In the genomic region with DNA sequence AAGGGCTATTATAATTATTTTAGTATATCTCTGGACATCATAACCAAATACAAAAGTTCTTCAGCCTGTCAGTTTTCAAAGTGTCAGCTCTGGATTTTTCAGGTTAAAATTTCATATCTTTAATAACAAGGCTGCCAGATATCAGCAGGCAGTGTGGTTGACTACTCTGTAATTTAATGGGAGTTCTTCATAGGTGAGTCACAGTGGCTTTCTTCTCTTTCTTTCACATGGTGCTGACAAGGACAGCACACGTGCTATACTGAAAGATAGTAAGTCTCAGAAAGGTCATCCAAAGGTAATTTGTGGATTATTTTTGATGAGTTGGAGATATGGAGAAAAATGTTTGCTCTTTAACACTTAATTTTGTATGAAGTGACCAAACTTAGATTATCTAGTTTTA, we compare ENCODE assay signal across 1 cellular context.
TF ChIP-seq lines count a peak whose summit lies in the region.

No MANE protein-coding gene starts in this region.

TF ChIP-seq in K562, 482 proteins besides CTCF, POLR2A, EP300 and RAD21 (continued from another document and continues in another):
- TF ChIP-seq, protein P1, sequence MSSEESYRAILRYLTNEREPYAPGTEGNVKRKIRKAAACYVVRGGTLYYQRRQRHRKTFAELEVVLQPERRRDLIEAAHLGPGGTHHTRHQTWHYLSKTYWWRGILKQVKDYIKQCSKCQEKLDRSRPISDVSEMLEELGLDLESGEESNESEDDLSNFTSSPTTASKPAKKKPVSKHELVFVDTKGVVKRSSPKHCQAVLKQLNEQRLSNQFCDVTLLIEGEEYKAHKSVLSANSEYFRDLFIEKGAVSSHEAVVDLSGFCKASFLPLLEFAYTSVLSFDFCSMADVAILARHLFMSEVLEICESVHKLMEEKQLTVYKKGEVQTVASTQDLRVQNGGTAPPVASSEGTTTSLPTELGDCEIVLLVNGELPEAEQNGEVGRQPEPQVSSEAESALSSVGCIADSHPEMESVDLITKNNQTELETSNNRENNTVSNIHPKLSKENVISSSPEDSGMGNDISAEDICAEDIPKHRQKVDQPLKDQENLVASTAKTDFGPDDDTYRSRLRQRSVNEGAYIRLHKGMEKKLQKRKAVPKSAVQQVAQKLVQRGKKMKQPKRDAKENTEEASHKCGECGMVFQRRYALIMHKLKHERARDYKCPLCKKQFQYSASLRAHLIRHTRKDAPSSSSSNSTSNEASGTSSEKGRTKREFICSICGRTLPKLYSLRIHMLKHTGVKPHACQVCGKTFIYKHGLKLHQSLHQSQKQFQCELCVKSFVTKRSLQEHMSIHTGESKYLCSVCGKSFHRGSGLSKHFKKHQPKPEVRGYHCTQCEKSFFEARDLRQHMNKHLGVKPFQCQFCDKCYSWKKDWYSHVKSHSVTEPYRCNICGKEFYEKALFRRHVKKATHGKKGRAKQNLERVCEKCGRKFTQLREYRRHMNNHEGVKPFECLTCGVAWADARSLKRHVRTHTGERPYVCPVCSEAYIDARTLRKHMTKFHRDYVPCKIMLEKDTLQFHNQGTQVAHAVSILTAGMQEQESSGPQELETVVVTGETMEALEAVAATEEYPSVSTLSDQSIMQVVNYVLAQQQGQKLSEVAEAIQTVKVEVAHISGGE (CRISPR knock-in tag; IDR thresholded peaks at IDR 0.05) = no peak
- TF ChIP-seq MIER1 (IDR thresholded peaks at IDR 0.05; ENCODE audit: low read depth) (peak; percentile 35; the same call in 1 of the 2 replicates), ZNF282 (CRISPR knock-in tag; IDR thresholded peaks at IDR 0.05) (no peak), HDAC8 (tag; IDR thresholded peaks at IDR 0.05) (no peak), ZNF668 (CRISPR knock-in tag; IDR thresholded peaks at IDR 0.05) (no peak), MBD2 (IDR thresholded peaks at IDR 0.05; ENCODE audit: borderline replicate concordance, low read depth) (no peak), PURB (CRISPR knock-in tag; IDR thresholded peaks at IDR 0.05; ENCODE audit: low read depth) (no peak), TBP (optimal IDR thresholded peaks at IDR 0.05; ENCODE audit: low read depth, low read length) (no peak), KDM1A (IDR thresholded peaks at IDR 0.05) (0 out of 4 replicates have a peak, but pooled peaks of 1 of the 2 experiments have one; percentile 8), CHD4 (IDR thresholded peaks at IDR 0.05; ENCODE audit: insufficient read depth, insufficient replicate concordance, low read depth, low read length, poor library complexity, severe bottlenecking) (no peak), ZNF146 (CRISPR knock-in tag; IDR thresholded peaks at IDR 0.05; ENCODE audit: unreplicated experiment) (no peak), KLF16 (IDR thresholded peaks at IDR 0.05) (0 out of 2 replicates have a peak, but pooled peaks have one; percentile 27), XRCC3 (IDR thresholded peaks at IDR 0.05) (no peak), CBX8 (IDR thresholded peaks at IDR 0.05; ENCODE audit: borderline replicate concordance, extremely low read depth, low read depth, low read length, poor library complexity, severe bottlenecking) (no peak), ZNF436 (CRISPR knock-in tag; IDR thresholded peaks at IDR 0.05) (no peak), TRIM28 (IDR thresholded peaks at IDR 0.05) (no peak), TAL1 (IDR thresholded peaks at IDR 0.05) (no peak), SNRNP70 (optimal IDR thresholded peaks at IDR 0.05; ENCODE audit: low read depth, low read length) (no peak), ZNF551 (CRISPR knock-in tag; IDR thresholded peaks at IDR 0.05) (no peak), TFAM (CRISPR knock-in tag; conservative IDR thresholded peaks at IDR 0.05) (no peak), HDAC3 (IDR thresholded peaks at IDR 0.05; ENCODE audit: borderline replicate concordance, partially characterized antibody) (no peak), MYC (IDR thresholded peaks at IDR 0.05; ENCODE audit: low read depth, low read length) (peak; percentile 25; the same call in 1 of the 2 replicates), MYC (CRISPR knock-in tag; IDR thresholded peaks at IDR 0.05; ENCODE audit: borderline replicate concordance, low read depth) (no peak), PHTF2 (CRISPR knock-in tag; IDR thresholded peaks at IDR 0.05) (no peak), SREBF1 (IDR thresholded peaks at IDR 0.05; ENCODE audit: borderline replicate concordance, low read depth, low read length) (no peak), MTA1 (IDR thresholded peaks at IDR 0.05; ENCODE audit: borderline replicate concordance) (no peak)
- TF ChIP-seq, protein P2, sequence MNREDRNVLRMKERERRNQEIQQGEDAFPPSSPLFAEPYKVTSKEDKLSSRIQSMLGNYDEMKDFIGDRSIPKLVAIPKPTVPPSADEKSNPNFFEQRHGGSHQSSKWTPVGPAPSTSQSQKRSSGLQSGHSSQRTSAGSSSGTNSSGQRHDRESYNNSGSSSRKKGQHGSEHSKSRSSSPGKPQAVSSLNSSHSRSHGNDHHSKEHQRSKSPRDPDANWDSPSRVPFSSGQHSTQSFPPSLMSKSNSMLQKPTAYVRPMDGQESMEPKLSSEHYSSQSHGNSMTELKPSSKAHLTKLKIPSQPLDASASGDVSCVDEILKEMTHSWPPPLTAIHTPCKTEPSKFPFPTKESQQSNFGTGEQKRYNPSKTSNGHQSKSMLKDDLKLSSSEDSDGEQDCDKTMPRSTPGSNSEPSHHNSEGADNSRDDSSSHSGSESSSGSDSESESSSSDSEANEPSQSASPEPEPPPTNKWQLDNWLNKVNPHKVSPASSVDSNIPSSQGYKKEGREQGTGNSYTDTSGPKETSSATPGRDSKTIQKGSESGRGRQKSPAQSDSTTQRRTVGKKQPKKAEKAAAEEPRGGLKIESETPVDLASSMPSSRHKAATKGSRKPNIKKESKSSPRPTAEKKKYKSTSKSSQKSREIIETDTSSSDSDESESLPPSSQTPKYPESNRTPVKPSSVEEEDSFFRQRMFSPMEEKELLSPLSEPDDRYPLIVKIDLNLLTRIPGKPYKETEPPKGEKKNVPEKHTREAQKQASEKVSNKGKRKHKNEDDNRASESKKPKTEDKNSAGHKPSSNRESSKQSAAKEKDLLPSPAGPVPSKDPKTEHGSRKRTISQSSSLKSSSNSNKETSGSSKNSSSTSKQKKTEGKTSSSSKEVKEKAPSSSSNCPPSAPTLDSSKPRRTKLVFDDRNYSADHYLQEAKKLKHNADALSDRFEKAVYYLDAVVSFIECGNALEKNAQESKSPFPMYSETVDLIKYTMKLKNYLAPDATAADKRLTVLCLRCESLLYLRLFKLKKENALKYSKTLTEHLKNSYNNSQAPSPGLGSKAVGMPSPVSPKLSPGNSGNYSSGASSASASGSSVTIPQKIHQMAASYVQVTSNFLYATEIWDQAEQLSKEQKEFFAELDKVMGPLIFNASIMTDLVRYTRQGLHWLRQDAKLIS (CRISPR knock-in tag; IDR thresholded peaks at IDR 0.05) = no peak
- TF ChIP-seq, protein P3, sequence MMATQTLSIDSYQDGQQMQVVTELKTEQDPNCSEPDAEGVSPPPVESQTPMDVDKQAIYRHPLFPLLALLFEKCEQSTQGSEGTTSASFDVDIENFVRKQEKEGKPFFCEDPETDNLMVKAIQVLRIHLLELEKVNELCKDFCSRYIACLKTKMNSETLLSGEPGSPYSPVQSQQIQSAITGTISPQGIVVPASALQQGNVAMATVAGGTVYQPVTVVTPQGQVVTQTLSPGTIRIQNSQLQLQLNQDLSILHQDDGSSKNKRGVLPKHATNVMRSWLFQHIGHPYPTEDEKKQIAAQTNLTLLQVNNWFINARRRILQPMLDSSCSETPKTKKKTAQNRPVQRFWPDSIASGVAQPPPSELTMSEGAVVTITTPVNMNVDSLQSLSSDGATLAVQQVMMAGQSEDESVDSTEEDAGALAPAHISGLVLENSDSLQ (IDR thresholded peaks at IDR 0.05) = peak; percentile 13; the same call in 1 of the 2 replicates
- TF ChIP-seq, protein P4, sequence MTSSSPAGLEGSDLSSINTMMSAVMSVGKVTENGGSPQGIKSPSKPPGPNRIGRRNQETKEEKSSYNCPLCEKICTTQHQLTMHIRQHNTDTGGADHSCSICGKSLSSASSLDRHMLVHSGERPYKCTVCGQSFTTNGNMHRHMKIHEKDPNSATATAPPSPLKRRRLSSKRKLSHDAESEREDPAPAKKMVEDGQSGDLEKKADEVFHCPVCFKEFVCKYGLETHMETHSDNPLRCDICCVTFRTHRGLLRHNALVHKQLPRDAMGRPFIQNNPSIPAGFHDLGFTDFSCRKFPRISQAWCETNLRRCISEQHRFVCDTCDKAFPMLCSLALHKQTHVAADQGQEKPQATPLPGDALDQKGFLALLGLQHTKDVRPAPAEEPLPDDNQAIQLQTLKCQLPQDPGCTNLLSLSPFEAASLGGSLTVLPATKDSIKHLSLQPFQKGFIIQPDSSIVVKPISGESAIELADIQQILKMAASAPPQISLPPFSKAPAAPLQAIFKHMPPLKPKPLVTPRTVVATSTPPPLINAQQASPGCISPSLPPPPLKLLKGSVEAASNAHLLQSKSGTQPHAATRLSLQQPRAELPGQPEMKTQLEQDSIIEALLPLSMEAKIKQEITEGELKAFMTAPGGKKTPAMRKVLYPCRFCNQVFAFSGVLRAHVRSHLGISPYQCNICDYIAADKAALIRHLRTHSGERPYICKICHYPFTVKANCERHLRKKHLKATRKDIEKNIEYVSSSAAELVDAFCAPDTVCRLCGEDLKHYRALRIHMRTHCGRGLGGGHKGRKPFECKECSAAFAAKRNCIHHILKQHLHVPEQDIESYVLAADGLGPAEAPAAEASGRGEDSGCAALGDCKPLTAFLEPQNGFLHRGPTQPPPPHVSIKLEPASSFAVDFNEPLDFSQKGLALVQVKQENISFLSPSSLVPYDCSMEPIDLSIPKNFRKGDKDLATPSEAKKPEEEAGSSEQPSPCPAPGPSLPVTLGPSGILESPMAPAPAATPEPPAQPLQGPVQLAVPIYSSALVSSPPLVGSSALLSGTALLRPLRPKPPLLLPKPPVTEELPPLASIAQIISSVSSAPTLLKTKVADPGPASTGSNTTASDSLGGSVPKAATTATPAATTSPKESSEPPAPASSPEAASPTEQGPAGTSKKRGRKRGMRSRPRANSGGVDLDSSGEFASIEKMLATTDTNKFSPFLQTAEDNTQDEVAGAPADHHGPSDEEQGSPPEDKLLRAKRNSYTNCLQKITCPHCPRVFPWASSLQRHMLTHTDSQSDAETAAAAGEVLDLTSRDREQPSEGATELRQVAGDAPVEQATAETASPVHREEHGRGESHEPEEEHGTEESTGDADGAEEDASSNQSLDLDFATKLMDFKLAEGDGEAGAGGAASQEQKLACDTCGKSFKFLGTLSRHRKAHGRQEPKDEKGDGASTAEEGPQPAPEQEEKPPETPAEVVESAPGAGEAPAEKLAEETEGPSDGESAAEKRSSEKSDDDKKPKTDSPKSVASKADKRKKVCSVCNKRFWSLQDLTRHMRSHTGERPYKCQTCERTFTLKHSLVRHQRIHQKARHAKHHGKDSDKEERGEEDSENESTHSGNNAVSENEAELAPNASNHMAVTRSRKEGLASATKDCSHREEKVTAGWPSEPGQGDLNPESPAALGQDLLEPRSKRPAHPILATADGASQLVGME (CRISPR knock-in tag; IDR thresholded peaks at IDR 0.05) = no peak
- TF ChIP-seq, protein P5, sequence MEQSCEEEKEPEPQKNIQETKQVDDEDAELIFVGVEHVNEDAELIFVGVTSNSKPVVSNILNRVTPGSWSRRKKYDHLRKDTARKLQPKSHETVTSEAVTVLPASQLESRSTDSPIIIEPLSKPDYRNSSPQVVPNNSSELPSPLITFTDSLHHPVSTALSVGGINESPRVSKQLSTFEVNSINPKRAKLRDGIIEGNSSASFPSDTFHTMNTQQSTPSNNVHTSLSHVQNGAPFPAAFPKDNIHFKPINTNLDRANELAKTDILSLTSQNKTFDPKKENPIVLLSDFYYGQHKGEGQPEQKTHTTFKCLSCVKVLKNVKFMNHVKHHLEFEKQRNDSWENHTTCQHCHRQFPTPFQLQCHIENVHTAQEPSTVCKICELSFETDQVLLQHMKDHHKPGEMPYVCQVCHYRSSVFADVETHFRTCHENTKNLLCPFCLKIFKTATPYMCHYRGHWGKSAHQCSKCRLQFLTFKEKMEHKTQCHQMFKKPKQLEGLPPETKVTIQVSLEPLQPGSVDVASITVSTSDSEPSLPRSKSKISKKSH (CRISPR knock-in tag; IDR thresholded peaks at IDR 0.05) = no peak
- TF ChIP-seq, protein P6, sequence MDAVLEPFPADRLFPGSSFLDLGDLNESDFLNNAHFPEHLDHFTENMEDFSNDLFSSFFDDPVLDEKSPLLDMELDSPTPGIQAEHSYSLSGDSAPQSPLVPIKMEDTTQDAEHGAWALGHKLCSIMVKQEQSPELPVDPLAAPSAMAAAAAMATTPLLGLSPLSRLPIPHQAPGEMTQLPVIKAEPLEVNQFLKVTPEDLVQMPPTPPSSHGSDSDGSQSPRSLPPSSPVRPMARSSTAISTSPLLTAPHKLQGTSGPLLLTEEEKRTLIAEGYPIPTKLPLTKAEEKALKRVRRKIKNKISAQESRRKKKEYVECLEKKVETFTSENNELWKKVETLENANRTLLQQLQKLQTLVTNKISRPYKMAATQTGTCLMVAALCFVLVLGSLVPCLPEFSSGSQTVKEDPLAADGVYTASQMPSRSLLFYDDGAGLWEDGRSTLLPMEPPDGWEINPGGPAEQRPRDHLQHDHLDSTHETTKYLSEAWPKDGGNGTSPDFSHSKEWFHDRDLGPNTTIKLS (IDR thresholded peaks at IDR 0.05; ENCODE audit: borderline replicate concordance, low read depth) = no peak
- TF ChIP-seq, protein P7, sequence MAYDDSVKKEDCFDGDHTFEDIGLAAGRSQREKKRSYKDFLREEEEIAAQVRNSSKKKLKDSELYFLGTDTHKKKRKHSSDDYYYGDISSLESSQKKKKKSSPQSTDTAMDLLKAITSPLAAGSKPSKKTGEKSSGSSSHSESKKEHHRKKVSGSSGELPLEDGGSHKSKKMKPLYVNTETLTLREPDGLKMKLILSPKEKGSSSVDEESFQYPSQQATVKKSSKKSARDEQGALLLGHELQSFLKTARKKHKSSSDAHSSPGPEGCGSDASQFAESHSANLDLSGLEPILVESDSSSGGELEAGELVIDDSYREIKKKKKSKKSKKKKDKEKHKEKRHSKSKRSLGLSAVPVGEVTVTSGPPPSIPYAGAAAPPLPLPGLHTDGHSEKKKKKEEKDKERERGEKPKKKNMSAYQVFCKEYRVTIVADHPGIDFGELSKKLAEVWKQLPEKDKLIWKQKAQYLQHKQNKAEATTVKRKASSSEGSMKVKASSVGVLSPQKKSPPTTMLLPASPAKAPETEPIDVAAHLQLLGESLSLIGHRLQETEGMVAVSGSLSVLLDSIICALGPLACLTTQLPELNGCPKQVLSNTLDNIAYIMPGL (CRISPR knock-in tag; IDR thresholded peaks at IDR 0.05) = no peak
- TF ChIP-seq, protein P8, sequence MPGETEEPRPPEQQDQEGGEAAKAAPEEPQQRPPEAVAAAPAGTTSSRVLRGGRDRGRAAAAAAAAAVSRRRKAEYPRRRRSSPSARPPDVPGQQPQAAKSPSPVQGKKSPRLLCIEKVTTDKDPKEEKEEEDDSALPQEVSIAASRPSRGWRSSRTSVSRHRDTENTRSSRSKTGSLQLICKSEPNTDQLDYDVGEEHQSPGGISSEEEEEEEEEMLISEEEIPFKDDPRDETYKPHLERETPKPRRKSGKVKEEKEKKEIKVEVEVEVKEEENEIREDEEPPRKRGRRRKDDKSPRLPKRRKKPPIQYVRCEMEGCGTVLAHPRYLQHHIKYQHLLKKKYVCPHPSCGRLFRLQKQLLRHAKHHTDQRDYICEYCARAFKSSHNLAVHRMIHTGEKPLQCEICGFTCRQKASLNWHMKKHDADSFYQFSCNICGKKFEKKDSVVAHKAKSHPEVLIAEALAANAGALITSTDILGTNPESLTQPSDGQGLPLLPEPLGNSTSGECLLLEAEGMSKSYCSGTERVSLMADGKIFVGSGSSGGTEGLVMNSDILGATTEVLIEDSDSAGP (CRISPR knock-in tag; IDR thresholded peaks at IDR 0.05) = no peak
